In genomic region chr22:26581769-26582168, GRCh38 we compare ENCODE assay signal across 16 cellular contexts. TPM values are rescaled to one million over a fixed set of nuclear protein-coding genes. Genes with fewer than 3 reads are reported as not detected.
DNase-seq lines count a peak whose midpoint lies in the region; ATAC-seq, FAIRE-seq and TF ChIP-seq lines count a peak whose summit lies in the region.
"Had no signal": no experiment of that assay in that cellular context is flagged by ENCODE, and none has a peak within 500 bp of the region (broad histone marks: within the 10 kb centered on the region; RNA-seq: fewer than 3 reads in every experiment).

No MANE protein-coding gene starts in this region.

- CTCF ChIA-PET in CD8-positive, alpha-beta T cell (lab: Charles Lee) = no interaction called here
- CTCF ChIA-PET in WTC11 (lab: Charles Lee) = no interaction called here

- H3K27me3 Mint-ChIP-seq in CD8-positive, alpha-beta T cell (ENCODE audit: low read depth) = no peaks in the 10 kb centered on the region
- no peaks in the 10 kb centered on the region for H3K27me3 Mint-ChIP-seq in WTC11 (ENCODE audit: low read depth)
- H3K27me3 Mint-ChIP-seq in naive thymus-derived CD8-positive, alpha-beta T cell = no peaks in the 10 kb centered on the region

- peak overlapping the region; percentile 77 for H3K27ac ChIP-seq in BLaER1
- no peak overlapping the region for H3K27ac ChIP-seq in CD8-positive, alpha-beta T cell (ENCODE audit: low read depth, low read length)
- H3K27ac ChIP-seq: PC-9 had no signal

- ATAC-seq in CD8-positive, alpha-beta T cell = no peak
- no peak for ATAC-seq in WTC11
- no peak for ATAC-seq in naive thymus-derived CD8-positive, alpha-beta T cell

- peak overlapping the region; percentile 88 for H3K27ac Mint-ChIP-seq in CD8-positive, alpha-beta T cell
- peak overlapping the region; percentile 95 for H3K27ac Mint-ChIP-seq in WTC11
- peak overlapping the region in 9 of 10 donors; percentile 84 to 97 (median 92) for H3K27ac Mint-ChIP-seq in naive thymus-derived CD8-positive, alpha-beta T cell

- H3K4me3 Mint-ChIP-seq in CD8-positive, alpha-beta T cell = no peak overlapping the region
- H3K4me3 Mint-ChIP-seq in WTC11 = no peak overlapping the region
- peak overlapping the region in 2 of 10 donors; percentile 26 to 76 for H3K4me3 Mint-ChIP-seq in naive thymus-derived CD8-positive, alpha-beta T cell

- H3K36me3 Mint-ChIP-seq in CD8-positive, alpha-beta T cell = peaks cover 44% of the 10 kb centered on the region
- peaks cover 25% of the 10 kb centered on the region for H3K36me3 Mint-ChIP-seq in WTC11
- H3K36me3 Mint-ChIP-seq in naive thymus-derived CD8-positive, alpha-beta T cell = peaks cover 0 to 37% (median 6%) of the 10 kb centered on the region in 3 donors

- DNase-seq in CD8-positive, alpha-beta T cell = no peak
- DNase-seq in WTC11 (ENCODE audit: low spot score) (no peak), LoVo (ENCODE audit: low spot score) (no peak), SIG-M5 (lab: John Stamatoyannopoulos, UW) (no peak), HTR-8/SVneo (ENCODE audit: insufficient read length, low spot score) (no peak)
- no peak for DNase-seq in naive thymus-derived CD8-positive, alpha-beta T cell
- DNase-seq: DMS 273 treated with DMSO at 0.1 percent for 48 hours, EL, H7, NCI-H1092, NCI-H1694 treated with DMSO at 0.1 percent for 48 hours, NCI-H345, NCI-H69, PC-9 had no signal

- H3K9ac ChIP-seq in BLaER1 = no peak overlapping the region

- peaks cover 79% of the 10 kb centered on the region for H4K20me1 ChIP-seq in BLaER1

- H3K9me3 Mint-ChIP-seq in CD8-positive, alpha-beta T cell = no peaks in the 10 kb centered on the region
- H3K9me3 Mint-ChIP-seq in WTC11 = no peaks in the 10 kb centered on the region
- H3K9me3 Mint-ChIP-seq in naive thymus-derived CD8-positive, alpha-beta T cell = no peaks in the 10 kb centered on the region

- FAIRE-seq in HTR-8/SVneo (lab: Jason Lieb, UNC) = no peak

- H3K4me1 ChIP-seq in BLaER1 = peaks cover 100% of the 10 kb centered on the region
- H3K4me1 ChIP-seq in CD8-positive, alpha-beta T cell (ENCODE audit: insufficient read depth, low read length) = peaks cover 71% of the 10 kb centered on the region

- peaks cover 45% of the 10 kb centered on the region for H3K36me3 ChIP-seq in BLaER1
- peaks cover 14% of the 10 kb centered on the region for H3K36me3 ChIP-seq in CD8-positive, alpha-beta T cell (ENCODE audit: insufficient read depth, low read length)

- no peak for TF ChIP-seq CTCF in CD8-positive, alpha-beta T cell (IDR thresholded peaks at IDR 0.05)
- no peak for TF ChIP-seq CTCF in WTC11 (IDR thresholded peaks at IDR 0.05)

- intact Hi-C loops in CD8-positive, alpha-beta T cell (cut with DNase I, micrococcal nuclease) = no loop called here

- peak overlapping the region; percentile 90 for H3K4me2 ChIP-seq in BLaER1
- H3K4me2 ChIP-seq: PC-9 had no signal

- POLR2A ChIA-PET in CD8-positive, alpha-beta T cell (lab: Charles Lee) = no interaction called here
- POLR2A ChIA-PET in WTC11 (lab: Charles Lee) = no interaction called here
- POLR2A ChIA-PET in naive thymus-derived CD8-positive, alpha-beta T cell (lab: Charles Lee) = interaction anchor here (1.0 kb wide), 1 partner anchor 26 kb away, joined by 5 read pairs; no protein-coding TSS in a partner anchor

- no peaks in the 10 kb centered on the region for H3K27me3 ChIP-seq in BLaER1
- no peaks in the 10 kb centered on the region for H3K27me3 ChIP-seq in CD8-positive, alpha-beta T cell (ENCODE audit: insufficient read depth, low read length)

- peaks cover 77% of the 10 kb centered on the region for H3K4me1 Mint-ChIP-seq in CD8-positive, alpha-beta T cell (ENCODE audit: low read depth)
- H3K4me1 Mint-ChIP-seq in WTC11 = peaks cover 74% of the 10 kb centered on the region
- H3K4me1 Mint-ChIP-seq in naive thymus-derived CD8-positive, alpha-beta T cell = peaks cover 52 to 92% (median 85%) of the 10 kb centered on the region in 4 donors

- no peak overlapping the region for H3K4me3 ChIP-seq in BLaER1
- no peak overlapping the region for H3K4me3 ChIP-seq in CD8-positive, alpha-beta T cell (ENCODE audit: low read depth, low read length)
- H3K4me3 ChIP-seq: PC-9 had no signal

- no peaks in the 10 kb centered on the region for H3K9me3 ChIP-seq in BLaER1
- H3K9me3 ChIP-seq in CD8-positive, alpha-beta T cell (ENCODE audit: low read length) = no peaks in the 10 kb centered on the region

TF ChIP-seq in WTC11, 78 proteins besides CTCF, POLR2A, EP300 and RAD21:
- TF ChIP-seq NFE2L1 (CRISPR knock-in tag; IDR thresholded peaks at IDR 0.05) = no peak
- no peak for TF ChIP-seq EMX1 (CRISPR knock-in tag; IDR thresholded peaks at IDR 0.05)
- TF ChIP-seq RELA (CRISPR knock-in tag; IDR thresholded peaks at IDR 0.05; ENCODE audit: borderline replicate concordance) = no peak
- TF ChIP-seq CREM (CRISPR knock-in tag; IDR thresholded peaks at IDR 0.05) = no peak
- TF ChIP-seq HMGXB4 (CRISPR knock-in tag; IDR thresholded peaks at IDR 0.05) = no peak
- TF ChIP-seq JAZF1 (CRISPR knock-in tag; IDR thresholded peaks at IDR 0.05) = no peak
- no peak for TF ChIP-seq CDX4 (CRISPR knock-in tag; IDR thresholded peaks at IDR 0.05; ENCODE audit: borderline replicate concordance)
- TF ChIP-seq ZNF671 (CRISPR knock-in tag; IDR thresholded peaks at IDR 0.05) = no peak
- TF ChIP-seq GTF2I (CRISPR knock-in tag; conservative IDR thresholded peaks at IDR 0.05) = no peak
- no peak for TF ChIP-seq ESRRA (CRISPR knock-in tag; IDR thresholded peaks at IDR 0.05; ENCODE audit: borderline replicate concordance)
- no peak for TF ChIP-seq ZMAT4 (CRISPR knock-in tag; IDR thresholded peaks at IDR 0.05)
- no peak for TF ChIP-seq ZNF232 (CRISPR knock-in tag; IDR thresholded peaks at IDR 0.05)
- no peak for TF ChIP-seq CBFB (CRISPR knock-in tag; IDR thresholded peaks at IDR 0.05; ENCODE audit: low read depth)
- TF ChIP-seq ZNF425 (CRISPR knock-in tag; conservative IDR thresholded peaks at IDR 0.05) = no peak

RNA-seq across cellular contexts. Expression of gene TPST2, which starts 8.2 kb away (rescaled TPM):
- 10 to 100 TPM; 24.3 to 26.3 TPM for total RNA-seq in CD8-positive, alpha-beta T cell
- 57.6 to 84.2 TPM (median 75.0 TPM) in 3 replicates for total RNA-seq in WTC11 (2021)
- total RNA-seq in naive thymus-derived CD8-positive, alpha-beta T cell = 10 to 100 TPM; 40.8 to 43.2 TPM
- 100 to 1,000 TPM in 2 of 3 donors, 10 to 100 TPM in 1; 87.9 to 134 (median 126) TPM for polyA plus RNA-seq in naive thymus-derived CD8-positive, alpha-beta T cell

RNA-seq across cellular contexts. Expression of gene CRYBB1, which starts 36.1 kb away (rescaled TPM):
- total RNA-seq in CD8-positive, alpha-beta T cell = not detected
- 4.0 to 5.1 TPM (median 4.6 TPM) in 3 replicates for total RNA-seq in WTC11 (2021)
- total RNA-seq in naive thymus-derived CD8-positive, alpha-beta T cell = not detected
- polyA plus RNA-seq in naive thymus-derived CD8-positive, alpha-beta T cell = not detected
- total RNA-seq: M059J, PC-9 had no signal

RNA-seq across cellular contexts. Expression of gene CRYBA4, which starts 40.0 kb away (rescaled TPM):
- not detected for total RNA-seq in CD8-positive, alpha-beta T cell
- 0.53 to 1.1 TPM (median 0.81 TPM) in 3 replicates for total RNA-seq in WTC11 (2021)
- not detected for total RNA-seq in naive thymus-derived CD8-positive, alpha-beta T cell
- polyA plus RNA-seq in naive thymus-derived CD8-positive, alpha-beta T cell = under 1 TPM in 1 of 3 donors, not detected in 2; 0.43 TPM
- total RNA-seq: H7, M059J, PC-9 had no signal
